ENCODE assay signal across 1 cellular context in the genomic region with DNA sequence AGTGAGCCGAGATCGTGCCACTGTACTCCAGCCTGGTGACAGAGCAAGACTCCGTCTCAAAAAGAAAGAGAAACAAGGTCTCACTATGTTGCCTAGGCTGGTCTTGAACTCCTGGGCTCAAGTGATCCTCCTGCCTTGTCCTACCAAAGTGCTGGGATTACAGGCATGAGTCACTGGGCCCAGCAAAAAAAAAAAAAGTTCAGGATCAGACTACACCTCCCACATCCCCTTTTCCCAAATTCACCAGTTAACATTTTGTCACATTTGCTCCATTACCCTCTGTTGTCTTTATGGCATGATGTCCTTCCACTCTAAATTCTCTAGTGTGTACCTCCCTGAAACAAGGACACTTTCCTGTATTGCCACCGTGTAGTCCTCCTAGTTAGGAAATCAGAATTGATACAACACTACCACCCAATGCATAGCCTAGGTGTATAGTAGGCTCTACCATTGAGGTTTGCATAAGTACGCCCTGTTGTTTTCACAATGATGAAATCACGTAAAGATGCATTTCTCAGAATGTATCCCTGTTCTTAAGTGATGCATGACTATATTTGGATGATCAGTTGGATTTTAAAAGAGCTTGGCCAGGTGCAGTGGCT.
TF ChIP-seq lines count a peak whose summit lies in the region.

No MANE protein-coding gene starts in this region.

TF ChIP-seq in GM23338, 12 proteins besides CTCF, POLR2A, EP300 and RAD21 (continued from another document):
- TF ChIP-seq ZNF114 (CRISPR knock-in tag; IDR thresholded peaks at IDR 0.05) (no peak), EZH2phosphoT487 (IDR thresholded peaks at IDR 0.05; ENCODE audit: unreplicated experiment) (no peak), ZNF331 (CRISPR knock-in tag; IDR thresholded peaks at IDR 0.05; ENCODE audit: low read depth) (no peak)
